ENCODE assay signal across 30 cellular contexts in genomic region chr12:109896188-109896587, GRCh38.
"Had no signal": no experiment of that assay in that cellular context is flagged by ENCODE, and none has a peak within 500 bp of the region (broad histone marks: within the 10 kb centered on the region; RNA-seq: fewer than 3 reads in every experiment).

No MANE protein-coding gene starts in this region.

- DNase-seq: activated B cell treated with CpG ODN at 0.5 μM for 24 hours; activated CD4-positive, alpha-beta memory T cell treated with anti-CD3 and anti-CD28 coated beads for 36 hours; activated CD4-positive, alpha-beta T cell treated with anti-CD3 and anti-CD28 coated beads for 4 hours; activated CD4-positive, alpha-beta T cell treated with anti-CD3 and anti-CD28 coated beads, Interleukin-2, amount 10 ng/mL, durations not matched to agents 24 days and 14 days; activated CD4-positive, alpha-beta T cell treated with anti-CD3 and anti-CD28 coated beads, Interleukin-2, amount 50 U/mL, for 1 hour; activated CD4-positive, alpha-beta T cell treated with anti-CD3 and anti-CD28 coated beads, Interleukin-2, amount 50 U/mL, for 4 hours; activated CD4-positive, CD25-positive, alpha-beta regulatory T cell treated with anti-CD3 and anti-CD28 coated beads, Interleukin-2, amount 50 U/mL, for 72 hours; activated CD8-positive, alpha-beta memory T cell treated with anti-CD3 and anti-CD28 coated beads, Interleukin-2, amount 50 U/mL, for 4 hours; activated CD8-positive, alpha-beta T cell treated with anti-CD3 and anti-CD28 coated beads for 36 hours; activated gamma-delta T cell; activated naive CD4-positive, alpha-beta T cell treated with anti-CD3 and anti-CD28 coated beads, Interleukin-2, amount 10 ng/mL, durations not matched to agents 7 days and 5 days; activated naive CD4-positive, alpha-beta T cell treated with Interleukin-2 at 50 U/mL for 16 hours; activated naive CD8-positive, alpha-beta T cell treated with anti-CD3 and anti-CD28 coated beads, Interleukin-2, amount 10 ng/mL, durations not matched to agents 7 days and 5 days; activated naive CD8-positive, alpha-beta T cell treated with anti-CD3 and anti-CD28 coated beads, Interleukin-2, amount 50 U/mL, for 24 hours; activated T-cell treated with anti-CD3 and anti-CD28 coated beads for 4 hours; activated T-cell treated with anti-CD3 and anti-CD28 coated beads, Interleukin-2, amount 50 U/mL, for 1 hour; activated T-cell treated with anti-CD3 and anti-CD28 coated beads, Interleukin-2, amount 50 U/mL, for 4 hours; activated T-cell treated with anti-CD3 and anti-CD28 coated beads, Interleukin-2, amount 50 U/mL, for 72 hours; amygdala; anterior cingulate cortex; caudate nucleus; cerebellar nuclear complex; T-helper 2 cell; T-helper 9 cell had no signal

- H3K27me3 ChIP-seq: ascending aorta had no signal

- H3K27ac ChIP-seq: ascending aorta, cardiac muscle cell, VCaP had no signal

- H3K4me3 ChIP-seq: ascending aorta, cardiac muscle cell had no signal

- FAIRE-seq: bronchial epithelial cell, TTC549 had no signal

- H3K9me3 ChIP-seq: ascending aorta had no signal

- H3K36me3 ChIP-seq: ascending aorta, cardiac muscle cell had no signal

- ATAC-seq: activated CD8-positive, alpha-beta T cell treated with anti-CD3 and anti-CD28 coated beads for 36 hours; activated naive CD8-positive, alpha-beta T cell treated with anti-CD3 and anti-CD28 coated beads, Interleukin-2, amount 50 U/mL, for 24 hours; activated T-cell treated with anti-CD3 and anti-CD28 coated beads, Interleukin-2, amount 50 U/mL, for 4 hours; activated T-cell treated with anti-CD3 and anti-CD28 coated beads, Interleukin-2, amount 50 U/mL, for 72 hours; activated T-helper 17 cell treated with anti-CD3 and anti-CD28 coated beads, Interleukin-2, amount 50 U/mL, for 72 hours had no signal
